24 cellular contexts compared by ENCODE assay signal in the genomic region with DNA sequence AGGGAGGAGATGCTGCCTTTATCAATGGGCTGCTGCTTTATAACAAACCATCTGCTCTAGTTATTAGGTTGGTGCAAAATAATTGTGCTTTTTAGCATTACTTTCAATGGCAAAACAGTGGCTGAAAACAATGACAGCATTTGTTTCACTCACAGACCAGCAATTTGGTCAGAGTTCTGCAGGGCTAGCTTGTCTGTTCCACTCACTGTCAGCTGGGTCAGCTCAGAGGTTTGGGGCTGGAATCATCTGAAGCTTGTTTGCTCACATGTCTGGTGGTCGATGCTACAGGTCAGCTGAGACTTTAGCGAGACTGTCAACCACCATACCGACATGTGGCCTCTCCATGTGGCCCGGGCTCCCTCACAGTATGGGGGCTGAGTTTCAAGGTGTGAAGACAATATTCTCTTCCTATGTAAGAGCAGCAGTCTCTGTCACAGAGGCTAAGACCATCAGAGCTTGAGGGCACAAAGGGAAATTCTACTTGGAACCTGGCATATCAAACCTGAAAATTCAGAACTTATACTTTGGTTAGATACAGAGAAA.
DNase-seq lines count a peak whose midpoint lies in the region; ATAC-seq, FAIRE-seq and TF ChIP-seq lines count a peak whose summit lies in the region.
"Had no signal": no experiment of that assay in that cellular context is flagged by ENCODE, and none has a peak within 500 bp of the region (broad histone marks: within the 10 kb centered on the region; RNA-seq: fewer than 3 reads in every experiment).

No MANE protein-coding gene starts in this region.

- no peak overlapping the region for H3K9ac ChIP-seq in neuronal stem cell (ENCODE audit: low read depth, low read length, poor library complexity)
- H3K9ac ChIP-seq: BLaER1 treated with 17β-estradiol and CSF1 and Interleukin-3, amounts not matched to agents 10 nM and 100 nM; SK-N-SH had no signal

- no peak for FAIRE-seq in H54 (lab: Jason Lieb, UNC)
- FAIRE-seq: A204.1, D721Med, G401.6 had no signal

- no peak overlapping the region for H3K23ac ChIP-seq in neuronal stem cell (ENCODE audit: low read depth, low read length, poor library complexity)

- H2BK120ac ChIP-seq in neuronal stem cell (ENCODE audit: low read depth, low read length), result no peak overlapping the region

- H3K4ac ChIP-seq in neuronal stem cell (ENCODE audit: low read length), result no peak overlapping the region

- H3K27ac ChIP-seq in heart left ventricle (no peak overlapping the region), cingulate gyrus (ENCODE audit: low read depth, low read length) (peak overlapping the region; percentile 5), neuronal stem cell (replicated peaks; ENCODE audit: low read length) (no peak overlapping the region)
- H3K27ac ChIP-seq: BLaER1 treated with 17β-estradiol and CSF1 and Interleukin-3, amounts not matched to agents 10 nM and 100 nM; HL-60; Peyer's patch had no signal

- no peak overlapping the region for H4K91ac ChIP-seq in neuronal stem cell (ENCODE audit: low read depth, low read length, poor library complexity)

- H3K4me2 ChIP-seq in neuronal stem cell (ENCODE audit: insufficient read depth, low read length, poor library complexity, severe bottlenecking), result no peak overlapping the region
- H3K4me2 ChIP-seq: BLaER1 treated with 17β-estradiol and CSF1 and Interleukin-3, amounts not matched to agents 10 nM and 100 nM; SK-N-SH had no signal

- no peaks in the 10 kb centered on the region for H3K36me3 ChIP-seq in heart left ventricle
- no peaks in the 10 kb centered on the region for H3K36me3 ChIP-seq in neuronal stem cell (replicated peaks in 1 of 2; ENCODE audit: control insufficient read depth in 2 of 2, insufficient read depth in 2 of 2, low read length in 2 of 2)
- H3K36me3 ChIP-seq: BLaER1 treated with 17β-estradiol and CSF1 and Interleukin-3, amounts not matched to agents 10 nM and 100 nM; HAP-1; Peyer's patch had no signal

- TF ChIP-seq POLR2A in heart left ventricle (IDR thresholded peaks at IDR 0.05) (no peak), H54 (IDR thresholded peaks at IDR 0.05; ENCODE audit: low read depth, low read length) (no peak)

- TF ChIP-seq CTCF in heart left ventricle (IDR thresholded peaks at IDR 0.05), result no peak

- H3K4me1 ChIP-seq in heart left ventricle (peaks cover 0 to 80% (median 47%) of the 10 kb centered on the region in 12 donors), neuronal stem cell (ENCODE audit: control insufficient read depth in 2 of 2, insufficient read depth in 1 of 2, low read depth in 1 of 2, low read length in 2 of 2) (peaks cover 15 to 25% of the 10 kb centered on the region in 2 donors)

- no peak overlapping the region for H3K14ac ChIP-seq in neuronal stem cell (ENCODE audit: low read length)

- H4K8ac ChIP-seq in neuronal stem cell (ENCODE audit: low read depth, low read length), result no peak overlapping the region

- H3K4me3 ChIP-seq in heart left ventricle, result no peak overlapping the region
- no peak overlapping the region for H3K4me3 ChIP-seq in neuronal stem cell (ENCODE audit: low read length in 2 of 2)
- H3K4me3 ChIP-seq: BLaER1 treated with 17β-estradiol and CSF1 and Interleukin-3, amounts not matched to agents 10 nM and 100 nM; HAP-1; Peyer's patch had no signal

- no peak overlapping the region for H2AK5ac ChIP-seq in neuronal stem cell (ENCODE audit: low read depth, low read length)

- ATAC-seq in Right ventricle myocardium inferior, result no peak
- no peak for ATAC-seq in heart left ventricle

- DNase-seq in Right ventricle myocardium inferior (ENCODE audit: missing footprints) (peak; percentile 37), heart left ventricle (no peak), neuronal stem cell (ENCODE audit: low spot score) (no peak), SIG-M5 (lab: John Stamatoyannopoulos, UW) (no peak), DMS 273 treated with DMSO at 0.1 percent for 48 hours (lab: John Stamatoyannopoulos, UW) (no peak), H54 (ENCODE audit: insufficient read length, low spot score) (no peak), NCI-H526 (lab: John Stamatoyannopoulos, UW) (no peak)
- DNase-seq: DND-41; IMR-90; NCI-H1436; NCI-H2029; NCI-H345; NCI-H524 treated with DMSO at 0.1 percent for 48 hours; NK-92 treated with Interleukin-12 subunit alpha and Interleukin-12 subunit beta, amount 100 ng/mL, for 24 hours; Peyer's patch; Right ventricle myocardium superior; SK-N-SH had no signal

- H2BK5ac ChIP-seq in neuronal stem cell (ENCODE audit: low read length), result no peak overlapping the region

- peak overlapping the region; percentile 31 for H3K18ac ChIP-seq in neuronal stem cell (ENCODE audit: low read length)

- intact Hi-C loops in Right ventricle myocardium inferior (cut with DNase I) (no loop called here), heart left ventricle (cut with DNase I) (loop anchor here in 1 of 10 donors (10.0 kb wide), 1 partner anchor 48 kb away; no protein-coding TSS in a partner anchor)

- H3K9me3 ChIP-seq in heart left ventricle (no peaks in the 10 kb centered on the region), neuronal stem cell (replicated peaks in 1 of 2; ENCODE audit: control insufficient read depth in 2 of 2, insufficient read depth in 1 of 2, low read depth in 1 of 2, low read length in 2 of 2) (no peaks in the 10 kb centered on the region)
- H3K9me3 ChIP-seq: HAP-1, Peyer's patch, SK-N-SH had no signal

- no peaks in the 10 kb centered on the region for H3K79me1 ChIP-seq in neuronal stem cell (ENCODE audit: low read depth, low read length)

- H2AFZ ChIP-seq in neuronal stem cell (ENCODE audit: low read length), result no peak overlapping the region

- no peak overlapping the region for H2BK12ac ChIP-seq in neuronal stem cell (ENCODE audit: low read length)

- 74 to 91% (median 82%) methylated on average over 4 of the region's 4 CpGs for WGBS in heart left ventricle, 4 donors
- WGBS in neuronal stem cell (ENCODE audit: extremely low coverage in 2 of 2, insufficient read length in 2 of 2, insufficient replicate concordance in 1 of 2), 2 donors, result no CpG with 5 or more reads among the region's 4 CpGs

- H2BK15ac ChIP-seq in neuronal stem cell (ENCODE audit: low read length), result no peak overlapping the region

- H3K27me3 ChIP-seq in heart left ventricle, result no peaks in the 10 kb centered on the region
- no peaks in the 10 kb centered on the region for H3K27me3 ChIP-seq in neuronal stem cell (ENCODE audit: control insufficient read depth in 3 of 3, insufficient read depth in 3 of 3, low read depth in 1 of 3, low read length in 3 of 3)
- H3K27me3 ChIP-seq: BLaER1 treated with 17β-estradiol and CSF1 and Interleukin-3, amounts not matched to agents 10 nM and 100 nM; Peyer's patch had no signal
